Comparison of ENCODE assay signal across 25 cellular contexts in genomic region chr11:95695181-95695580, GRCh38.
"Had no signal": no experiment of that assay in that cellular context is flagged by ENCODE, and none has a peak within 500 bp of the region (broad histone marks: within the 10 kb centered on the region; RNA-seq: fewer than 3 reads in every experiment).

No MANE protein-coding gene starts in this region.

- H3K27ac ChIP-seq: HL-60, KMS-11, SJSA1, SK-N-MC had no signal

- H3K27me3 ChIP-seq: SJSA1 had no signal

- H3K27me3 Mint-ChIP-seq: IgD-negative memory B cell had no signal

- DNase-seq: Kasumi-1, MM.1S, NCI-H1048, NCI-H1105, NCI-H1417, NCI-H1436 treated with DMSO at 0.1 percent for 48 hours, NCI-H1694, NCI-H187 treated with DMSO at 0.1 percent for 48 hours, NCI-H2029 treated with DMSO at 0.1 percent for 48 hours, NCI-H2107, NCI-H226, NCI-H446, NCI-H510A, NCI-H524 treated with DMSO at 0.1 percent for 48 hours, NCI-H69, NCI-H774, Right ventricle myocardium superior, RPMI8226, SIG-M5 had no signal

- H3K4me1 ChIP-seq: SJSA1 had no signal

- H3K36me3 ChIP-seq: SJSA1 had no signal

- H3K4me3 Mint-ChIP-seq: IgD-negative memory B cell had no signal

- H3K4me3 ChIP-seq: K562, SJSA1, SK-N-MC had no signal

- ATAC-seq: K562 had no signal

- H3K36me3 Mint-ChIP-seq: IgD-negative memory B cell had no signal

- H3K9me3 Mint-ChIP-seq: IgD-negative memory B cell had no signal

- H3K9me3 ChIP-seq: SJSA1 had no signal
